In the genomic region with DNA sequence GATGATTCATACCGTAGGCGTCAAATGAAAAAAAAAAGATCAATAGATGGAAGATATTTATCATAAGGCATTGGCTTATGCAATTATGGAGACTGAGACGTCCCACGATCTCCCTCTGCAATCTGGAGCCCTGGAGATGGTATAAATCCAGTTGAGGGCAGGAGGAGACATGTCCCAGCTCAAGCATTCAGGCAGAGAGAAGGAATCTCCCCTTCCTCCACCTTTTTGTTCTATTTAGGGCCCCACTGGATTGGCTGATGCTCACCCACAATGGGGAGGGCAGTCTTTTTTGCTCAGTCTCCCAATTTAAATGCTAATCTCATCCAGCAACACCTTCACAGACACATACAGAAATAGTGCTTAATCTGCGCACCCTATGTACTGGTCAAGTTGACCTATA, we compare ENCODE assay signal across 1 cellular context.
TF ChIP-seq lines count a peak whose summit lies in the region.

No MANE protein-coding gene starts in this region.

TF ChIP-seq in H1, 55 proteins besides CTCF, POLR2A, EP300 and RAD21:
- TF ChIP-seq MAFK (IDR thresholded peaks at IDR 0.05; ENCODE audit: low read depth, low read length) (no peak), SIN3A (conservative IDR thresholded peaks at IDR 0.05 in 1 of 2, IDR thresholded peaks at IDR 0.05 in 1 of 2; ENCODE audit: low read depth in 1 of 2, low read length in 2 of 2) (no peak), BRCA1 (IDR thresholded peaks at IDR 0.05; ENCODE audit: low read depth, low read length) (no peak), SIX5 (IDR thresholded peaks at IDR 0.05; ENCODE audit: low read depth, low read length) (no peak), CTBP2 (IDR thresholded peaks at IDR 0.05; ENCODE audit: borderline replicate concordance, insufficient read depth, insufficient read length, low read length) (no peak), CREB1 (IDR thresholded peaks at IDR 0.05) (no peak)
- TF ChIP-seq, protein P1, sequence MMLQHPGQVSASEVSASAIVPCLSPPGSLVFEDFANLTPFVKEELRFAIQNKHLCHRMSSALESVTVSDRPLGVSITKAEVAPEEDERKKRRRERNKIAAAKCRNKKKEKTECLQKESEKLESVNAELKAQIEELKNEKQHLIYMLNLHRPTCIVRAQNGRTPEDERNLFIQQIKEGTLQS (IDR thresholded peaks at IDR 0.05; ENCODE audit: insufficient read depth, low read depth, low read length) = no peak
